16 cellular contexts compared by ENCODE assay signal in the genomic region with DNA sequence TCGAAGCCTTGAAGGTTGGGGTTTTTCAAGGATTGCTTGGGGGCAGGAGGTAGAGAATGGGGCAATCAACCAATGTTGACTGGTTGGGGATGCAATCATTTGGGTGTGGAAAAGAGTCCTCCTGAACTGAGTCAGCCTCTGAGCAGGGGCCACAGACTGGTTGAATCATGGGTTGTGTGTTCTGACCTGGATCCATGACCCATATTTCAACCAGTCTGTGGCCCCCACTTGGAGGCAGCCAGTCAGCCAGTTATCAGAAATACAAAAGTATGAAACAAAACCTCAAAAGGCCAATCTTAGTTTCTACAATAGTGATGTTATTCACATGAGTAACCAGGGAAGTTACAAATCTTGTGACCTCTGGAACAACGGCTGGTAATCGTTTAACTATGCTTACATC.
DNase-seq lines count a peak whose midpoint lies in the region; ATAC-seq and TF ChIP-seq lines count a peak whose summit lies in the region.
"Had no signal": no experiment of that assay in that cellular context is flagged by ENCODE, and none has a peak within 500 bp of the region (broad histone marks: within the 10 kb centered on the region; RNA-seq: fewer than 3 reads in every experiment).

No MANE protein-coding gene starts in this region.

- no peaks in the 10 kb centered on the region for H4K20me1 ChIP-seq in Karpas-422 (ENCODE audit: insufficient read depth, low read depth, low read length)
- no peaks in the 10 kb centered on the region for H4K20me1 ChIP-seq in hepatocyte (ENCODE audit: insufficient read depth, poor library complexity, severe bottlenecking)

- H3K27ac ChIP-seq in Karpas-422 (ENCODE audit: low read length) (no peak overlapping the region), epithelial cell of prostate (peak overlapping the region; percentile 42), hepatocyte (no peak overlapping the region)
- H3K27ac ChIP-seq: thyroid gland had no signal

- H3K9me2 ChIP-seq in Karpas-422 (replicated peaks; ENCODE audit: insufficient read depth, low read length) = no peaks in the 10 kb centered on the region
- no peaks in the 10 kb centered on the region for H3K9me2 ChIP-seq in hepatocyte (replicated peaks; ENCODE audit: insufficient read depth)

- no peak overlapping the region for H3K27ac Mint-ChIP-seq in activated T-cell treated with anti-CD3 and anti-CD28 coated beads, Interleukin-2, amount 50 U/mL, for 72 hours
- H3K27ac Mint-ChIP-seq in activated T-cell treated with anti-CD3 and anti-CD28 coated beads, Interleukin-2, amount 50 U/mL, for 24 hours = no peak overlapping the region
- H3K27ac Mint-ChIP-seq: IgD-negative memory B cell had no signal

- H3K9me3 Mint-ChIP-seq in activated T-cell treated with anti-CD3 and anti-CD28 coated beads, Interleukin-2, amount 50 U/mL, for 72 hours = peaks cover 0 to 2% of the 10 kb centered on the region in 2 donors
- H3K9me3 Mint-ChIP-seq in activated T-cell treated with anti-CD3 and anti-CD28 coated beads, Interleukin-2, amount 50 U/mL, for 24 hours = no peaks in the 10 kb centered on the region
- H3K9me3 Mint-ChIP-seq: central memory CD8-positive, alpha-beta T cell had no signal

- H3K4me2 ChIP-seq in Karpas-422 (ENCODE audit: low read depth, low read length, poor library complexity, severe bottlenecking) (no peak overlapping the region), hepatocyte (no peak overlapping the region)

- H3K79me2 ChIP-seq in Karpas-422 (ENCODE audit: low read length) = no peaks in the 10 kb centered on the region
- no peaks in the 10 kb centered on the region for H3K79me2 ChIP-seq in hepatocyte

- H2AFZ ChIP-seq in Karpas-422 (ENCODE audit: low read length) (no peak overlapping the region), hepatocyte (no peak overlapping the region)

- H3K9ac ChIP-seq in Karpas-422 (ENCODE audit: low read length) = no peak overlapping the region

- TF ChIP-seq CTCF in hepatocyte (IDR thresholded peaks at IDR 0.05; ENCODE audit: poor library complexity) = no peak

- H3K36me3 ChIP-seq in Karpas-422 (ENCODE audit: insufficient read depth, low read length) = no peaks in the 10 kb centered on the region
- no peaks in the 10 kb centered on the region for H3K36me3 ChIP-seq in hepatocyte (replicated peaks; ENCODE audit: insufficient read depth, low read depth)
- H3K36me3 ChIP-seq: thyroid gland had no signal

- H3K27me3 Mint-ChIP-seq in activated T-cell treated with anti-CD3 and anti-CD28 coated beads, Interleukin-2, amount 50 U/mL, for 72 hours (ENCODE audit: low read depth) = peaks cover 16% of the 10 kb centered on the region
- peaks cover 6% of the 10 kb centered on the region for H3K27me3 Mint-ChIP-seq in activated T-cell treated with anti-CD3 and anti-CD28 coated beads, Interleukin-2, amount 50 U/mL, for 24 hours

- H3K9me3 ChIP-seq in Karpas-422 (ENCODE audit: low read length) (no peaks in the 10 kb centered on the region), hepatocyte (ENCODE audit: low read depth) (no peaks in the 10 kb centered on the region)
- H3K9me3 ChIP-seq: thyroid gland had no signal

- H3K4me3 Mint-ChIP-seq in activated T-cell treated with anti-CD3 and anti-CD28 coated beads, Interleukin-2, amount 50 U/mL, for 72 hours = no peak overlapping the region
- no peak overlapping the region for H3K4me3 Mint-ChIP-seq in activated T-cell treated with anti-CD3 and anti-CD28 coated beads, Interleukin-2, amount 50 U/mL, for 24 hours
- H3K4me3 Mint-ChIP-seq: central memory CD8-positive, alpha-beta T cell; IgD-negative memory B cell had no signal

- peak; percentile 14 to 31 for DNase-seq in activated T-cell treated with anti-CD3 and anti-CD28 coated beads, Interleukin-2, amount 50 U/mL, for 72 hours
- no peak for DNase-seq in activated T-cell treated with anti-CD3 and anti-CD28 coated beads, Interleukin-2, amount 50 U/mL, for 24 hours
- peak; percentile 27 for DNase-seq in Karpas-422
- DNase-seq in epithelial cell of prostate (ENCODE audit: low read depth, low spot score) = peak; percentile 87
- peak; percentile 28 for DNase-seq in stimulated activated CD8-positive, alpha-beta memory T cell treated with anti-CD3 and anti-CD28 coated beads, Interleukin-4, amount 100 ng/mL, for 48 hours
- DNase-seq in pons (ENCODE audit: low spot score) = no peak
- DNase-seq in hepatocyte (ENCODE audit: low spot score) = no peak
- DNase-seq: activated CD4-positive, alpha-beta T cell treated with anti-CD3 and anti-CD28 coated beads, Interleukin-2, amount 50 U/mL, for 48 hours; DMS 273 treated with DMSO at 0.1 percent for 48 hours; NCI-H1417 treated with DMSO at 0.1 percent for 48 hours; NCI-H526; T-helper 2 cell; thyroid gland had no signal

- H3K36me3 Mint-ChIP-seq in activated T-cell treated with anti-CD3 and anti-CD28 coated beads, Interleukin-2, amount 50 U/mL, for 72 hours (ENCODE audit: insufficient read depth in 2 of 2) = no peaks in the 10 kb centered on the region
- H3K36me3 Mint-ChIP-seq in activated T-cell treated with anti-CD3 and anti-CD28 coated beads, Interleukin-2, amount 50 U/mL, for 24 hours (ENCODE audit: low read depth) = no peaks in the 10 kb centered on the region

- no peaks in the 10 kb centered on the region for H3K27me3 ChIP-seq in Karpas-422 (ENCODE audit: low read length)
- no peaks in the 10 kb centered on the region for H3K27me3 ChIP-seq in hepatocyte
- H3K27me3 ChIP-seq: thyroid gland had no signal

- H3K4me1 Mint-ChIP-seq in activated T-cell treated with anti-CD3 and anti-CD28 coated beads, Interleukin-2, amount 50 U/mL, for 72 hours (ENCODE audit: low read depth) = peaks cover 5% of the 10 kb centered on the region
- H3K4me1 Mint-ChIP-seq in activated T-cell treated with anti-CD3 and anti-CD28 coated beads, Interleukin-2, amount 50 U/mL, for 24 hours (ENCODE audit: low read depth) = no peaks in the 10 kb centered on the region
- H3K4me1 Mint-ChIP-seq: central memory CD8-positive, alpha-beta T cell; IgD-negative memory B cell had no signal

- WGBS in hepatocyte (ENCODE audit: low lambda C conversion rate, missing lambda C conversion rate) = 96% methylated on average over 3 of the region's 3 CpGs

- H3K4me3 ChIP-seq in Karpas-422 (ENCODE audit: low read length) = no peak overlapping the region
- H3K4me3 ChIP-seq in hepatocyte = no peak overlapping the region
- H3K4me3 ChIP-seq: thyroid gland had no signal

- peak; percentile 90 to 98 for ATAC-seq in activated T-cell treated with anti-CD3 and anti-CD28 coated beads, Interleukin-2, amount 50 U/mL, for 72 hours (replicated peaks in 1 of 2)
- ATAC-seq in SK-N-SH treated with all-trans-retinoic acid at 6 μM for 48 hours = no peak

- H3K4me1 ChIP-seq in Karpas-422 (ENCODE audit: low read length) (no peaks in the 10 kb centered on the region), hepatocyte (ENCODE audit: insufficient read depth) (no peaks in the 10 kb centered on the region)
- H3K4me1 ChIP-seq: thyroid gland had no signal

TF ChIP-seq in SK-N-SH treated with all-trans-retinoic acid at 6 μM for 48 hours, 23 proteins besides CTCF, POLR2A, EP300 and RAD21:
- TF ChIP-seq PPARA (CRISPR knock-in tag; IDR thresholded peaks at IDR 0.05; ENCODE audit: borderline replicate concordance) (no peak), ZFP3 (CRISPR knock-in tag; IDR thresholded peaks at IDR 0.05) (no peak), ZFP30 (CRISPR knock-in tag; IDR thresholded peaks at IDR 0.05) (no peak), ZNF70 (CRISPR knock-in tag; IDR thresholded peaks at IDR 0.05) (no peak), ESRRG (CRISPR knock-in tag; IDR thresholded peaks at IDR 0.05) (no peak), ISL1 (CRISPR knock-in tag; IDR thresholded peaks at IDR 0.05) (no peak), ZNF8 (CRISPR knock-in tag; IDR thresholded peaks at IDR 0.05) (no peak), BACH2 (CRISPR knock-in tag; IDR thresholded peaks at IDR 0.05; ENCODE audit: borderline replicate concordance) (no peak), CSDC2 (CRISPR knock-in tag; IDR thresholded peaks at IDR 0.05) (no peak)
- TF ChIP-seq, protein P1, sequence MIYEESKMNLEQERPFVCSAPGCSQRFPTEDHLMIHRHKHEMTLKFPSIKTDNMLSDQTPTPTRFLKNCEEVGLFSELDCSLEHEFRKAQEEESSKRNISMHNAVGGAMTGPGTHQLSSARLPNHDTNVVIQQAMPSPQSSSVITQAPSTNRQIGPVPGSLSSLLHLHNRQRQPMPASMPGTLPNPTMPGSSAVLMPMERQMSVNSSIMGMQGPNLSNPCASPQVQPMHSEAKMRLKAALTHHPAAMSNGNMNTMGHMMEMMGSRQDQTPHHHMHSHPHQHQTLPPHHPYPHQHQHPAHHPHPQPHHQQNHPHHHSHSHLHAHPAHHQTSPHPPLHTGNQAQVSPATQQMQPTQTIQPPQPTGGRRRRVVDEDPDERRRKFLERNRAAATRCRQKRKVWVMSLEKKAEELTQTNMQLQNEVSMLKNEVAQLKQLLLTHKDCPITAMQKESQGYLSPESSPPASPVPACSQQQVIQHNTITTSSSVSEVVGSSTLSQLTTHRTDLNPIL (CRISPR knock-in tag; IDR thresholded peaks at IDR 0.05; ENCODE audit: low read depth) = no peak

Comparison
In these comparisons a context has a peak if more than half of its experiments do, and no peak if none do; other contexts are left out.
1. DNase-seq: peak in activated T-cell treated with anti-CD3 and anti-CD28 coated beads, Interleukin-2, amount 50 U/mL, for 72 hours (2 of 2), Karpas-422 (single experiment), epithelial cell of prostate (single experiment) and stimulated activated CD8-positive, alpha-beta memory T cell treated with anti-CD3 and anti-CD28 coated beads, Interleukin-4, amount 100 ng/mL, for 48 hours (single experiment); none in activated T-cell treated with anti-CD3 and anti-CD28 coated beads, Interleukin-2, amount 50 U/mL, for 24 hours (single experiment), pons (single experiment) and hepatocyte (single experiment).